Comparison of ENCODE assay signal across 1 cellular context in the genomic region with DNA sequence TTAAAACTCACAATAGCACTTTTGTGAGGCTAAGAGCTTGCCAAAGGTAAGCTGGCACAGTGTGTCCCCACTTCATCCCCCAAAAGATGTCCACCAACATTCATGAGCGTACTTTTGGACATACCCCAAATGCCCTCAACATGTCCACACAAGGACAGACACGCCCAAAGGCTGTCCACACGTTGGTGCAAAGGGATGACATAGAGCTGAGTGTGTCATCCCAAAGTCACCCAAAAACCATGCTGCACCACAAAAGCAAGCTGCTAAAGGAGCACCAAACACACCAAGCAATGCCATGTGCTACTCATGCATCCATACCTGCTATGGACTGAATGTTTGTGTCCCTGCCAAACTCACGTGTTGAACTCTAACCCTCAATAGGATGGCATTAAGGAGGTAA.
TF ChIP-seq lines count a peak whose summit lies in the region.

No MANE protein-coding gene starts in this region.

TF ChIP-seq in H1, 55 proteins besides CTCF, POLR2A, EP300 and RAD21:
- TF ChIP-seq RNF2 (IDR thresholded peaks at IDR 0.05; ENCODE audit: borderline replicate concordance, low read depth, low read length, missing control alignments, poor library complexity, severe bottlenecking) (no peak), TBP (IDR thresholded peaks at IDR 0.05; ENCODE audit: low read depth, low read length) (no peak), SAP30 (IDR thresholded peaks at IDR 0.05; ENCODE audit: insufficient read depth, insufficient replicate concordance, low read length) (no peak), POLR2AphosphoS5 (IDR thresholded peaks at IDR 0.05; ENCODE audit: low read depth, low read length) (no peak), KDM5A (IDR thresholded peaks at IDR 0.05; ENCODE audit: low read length) (no peak), HDAC2 (IDR thresholded peaks at IDR 0.05; ENCODE audit: borderline replicate concordance in 1 of 2, low read depth in 2 of 2, low read length in 2 of 2) (no peak), ZNF274 (IDR thresholded peaks at IDR 0.05; ENCODE audit: borderline replicate concordance, extremely low read depth, low read length) (no peak), EGR1 (IDR thresholded peaks at IDR 0.05; ENCODE audit: borderline replicate concordance, low read depth, low read length) (no peak), RFX5 (IDR thresholded peaks at IDR 0.05; ENCODE audit: borderline replicate concordance, low read depth, low read length) (no peak), SP1 (IDR thresholded peaks at IDR 0.05; ENCODE audit: low read depth, low read length) (no peak), POU5F1 (IDR thresholded peaks at IDR 0.05; ENCODE audit: low read depth, low read length) (no peak), FOSL1 (IDR thresholded peaks at IDR 0.05; ENCODE audit: insufficient read depth, low read depth, low read length) (no peak), SP2 (IDR thresholded peaks at IDR 0.05; ENCODE audit: low read length) (no peak), CTBP2 (IDR thresholded peaks at IDR 0.05; ENCODE audit: borderline replicate concordance, insufficient read depth, insufficient read length, low read length) (no peak), BACH1 (IDR thresholded peaks at IDR 0.05; ENCODE audit: low read length) (no peak), SIRT6 (IDR thresholded peaks at IDR 0.05; ENCODE audit: low read length) (no peak), KDM4A (IDR thresholded peaks at IDR 0.05; ENCODE audit: low read depth, low read length, severe bottlenecking) (no peak)
